Comparison of ENCODE assay signal across 9 cellular contexts in genomic region chr9:92140754-92141143, GRCh38. TPM values are rescaled to one million over a fixed set of nuclear protein-coding genes. Genes with fewer than 3 reads are reported as not detected.
DNase-seq lines count a peak whose midpoint lies in the region; ATAC-seq, FAIRE-seq and TF ChIP-seq lines count a peak whose summit lies in the region.
"Had no signal": no experiment of that assay in that cellular context is flagged by ENCODE, and none has a peak within 500 bp of the region (broad histone marks: within the 10 kb centered on the region; RNA-seq: fewer than 3 reads in every experiment).

No MANE protein-coding gene starts in this region.

- CTCF ChIA-PET in CD8-positive, alpha-beta memory T cell (lab: Charles Lee), result interaction anchor here (0.8 to 7.1 kb wide), 20 partner anchors 9 to 851 kb away, joined by 3 to 51 read pairs (median 3); no protein-coding TSS in a partner anchor
- CTCF ChIA-PET in PC-3 (lab: Charles Lee), result interaction anchor here (1.0 kb wide), 1 partner anchor 51 kb away, joined by 3 read pairs; no protein-coding TSS in a partner anchor
- CTCF ChIA-PET in OCI-LY7 (lab: Charles Lee; ENCODE audit: unreplicated experiment), result interaction anchor here (0.5 kb wide), 1 partner anchor 513 kb away, joined by 3 read pairs; no protein-coding TSS in a partner anchor

- ATAC-seq in PC-3 (no peak), pancreas (no peak)

- H2AFZ ChIP-seq in PC-3 (ENCODE audit: low read length) (peak overlapping the region; percentile 75), OCI-LY7 (ENCODE audit: low read length) (no peak overlapping the region)

- no peak overlapping the region for H3K4me3 ChIP-seq in CD8-positive, alpha-beta memory T cell (ENCODE audit: low read length)
- peak overlapping the region; percentile 58 for H3K4me3 ChIP-seq in PC-3 (ENCODE audit: low read length)
- peak overlapping the region; percentile 67 for H3K4me3 ChIP-seq in endodermal cell (ENCODE audit: low read length)
- H3K4me3 ChIP-seq in pancreas, result peak overlapping the region in 3 of 4 donors; percentile 7 to 47 (median 33)
- H3K4me3 ChIP-seq in OCI-LY7 (ENCODE audit: low read depth, low read length, poor library complexity, severe bottlenecking), result no peak overlapping the region

- no peak overlapping the region for H3K9ac ChIP-seq in PC-3 (ENCODE audit: low read length)
- H3K9ac ChIP-seq in endodermal cell (ENCODE audit: extremely low read depth, low read length, poor library complexity, severe bottlenecking), result no peak overlapping the region

- H3K79me2 ChIP-seq in PC-3 (ENCODE audit: low read length) (no peaks in the 10 kb centered on the region), OCI-LY7 (ENCODE audit: insufficient read depth, low read depth, low read length) (no peaks in the 10 kb centered on the region)

- H3K9me3 ChIP-seq in CD8-positive, alpha-beta memory T cell (ENCODE audit: low read length), result no peaks in the 10 kb centered on the region
- H3K9me3 ChIP-seq in PC-3 (ENCODE audit: low read length) (no peaks in the 10 kb centered on the region), endodermal cell (ENCODE audit: control insufficient read depth, low read length) (no peaks in the 10 kb centered on the region), pancreas (no peaks in the 10 kb centered on the region), OCI-LY7 (ENCODE audit: low read length) (no peaks in the 10 kb centered on the region)

- H3K36me3 Mint-ChIP-seq in CD8-positive, alpha-beta memory T cell, result no peaks in the 10 kb centered on the region
- no peaks in the 10 kb centered on the region for H3K36me3 Mint-ChIP-seq in endodermal cell (ENCODE audit: low read depth)
- H3K36me3 Mint-ChIP-seq: IgD-negative memory B cell had no signal

- H3K27me3 Mint-ChIP-seq in CD8-positive, alpha-beta memory T cell, result peaks cover 24 to 55% of the 10 kb centered on the region in 2 donors
- H3K27me3 Mint-ChIP-seq in endodermal cell (ENCODE audit: insufficient read depth), result peaks cover 37% of the 10 kb centered on the region

- 15 to 18% methylated on average over 5 to 6 of the region's 6 CpGs for WGBS in endodermal cell (ENCODE audit: insufficient coverage in 1 of 2, insufficient read length in 1 of 2), 2 experiments
- 2 to 4% methylated on average over 6 of the region's 6 CpGs for WGBS in pancreas, 2 donors

- peaks cover 8 to 18% (median 10%) of the 10 kb centered on the region in 3 donors for H3K4me1 Mint-ChIP-seq in CD8-positive, alpha-beta memory T cell
- H3K4me1 Mint-ChIP-seq in endodermal cell, result peaks cover 7% of the 10 kb centered on the region

- H3K27me3 ChIP-seq in CD8-positive, alpha-beta memory T cell (ENCODE audit: insufficient read depth, low read length, poor library complexity, severe bottlenecking), result peaks cover 12% of the 10 kb centered on the region
- H3K27me3 ChIP-seq in PC-3 (ENCODE audit: low read length) (no peaks in the 10 kb centered on the region), endodermal cell (ENCODE audit: control insufficient read depth, insufficient read depth, low read length, poor library complexity, severe bottlenecking) (peaks cover 26% of the 10 kb centered on the region), pancreas (peaks cover 0 to 4% (median 0%) of the 10 kb centered on the region in 4 donors)

- no peak overlapping the region for H3K27ac ChIP-seq in CD8-positive, alpha-beta memory T cell (ENCODE audit: low read depth, low read length)
- H3K27ac ChIP-seq in PC-3 (ENCODE audit: low read length) (no peak overlapping the region), endodermal cell (ENCODE audit: low read depth, low read length) (no peak overlapping the region), pancreas (no peak overlapping the region), OCI-LY7 (ENCODE audit: low read depth, low read length, poor library complexity, severe bottlenecking) (no peak overlapping the region)

- H3K4me2 ChIP-seq in PC-3 (ENCODE audit: low read length) (peak overlapping the region; percentile 78), OCI-LY7 (ENCODE audit: low read length) (no peak overlapping the region)

- H3K9me3 Mint-ChIP-seq in CD8-positive, alpha-beta memory T cell, result no peaks in the 10 kb centered on the region
- H3K9me3 Mint-ChIP-seq in endodermal cell, result no peaks in the 10 kb centered on the region
- H3K9me3 Mint-ChIP-seq: IgD-negative memory B cell had no signal

- H3K4me3 Mint-ChIP-seq in CD8-positive, alpha-beta memory T cell, result peak overlapping the region in 6 of 7 donors; percentile 57 to 83 (median 75)
- H3K4me3 Mint-ChIP-seq in endodermal cell, result peak overlapping the region; percentile 58

- BruUV-seq in PC-3 (replicated peaks; lab: Mats Ljungman, UMichigan), result no TSS peak
- no TSS peak for BruUV-seq in OCI-LY7 (replicated peaks; lab: Mats Ljungman, UMichigan)

- POLR2A ChIA-PET in CD8-positive, alpha-beta memory T cell (lab: Charles Lee), result no interaction called here
- POLR2A ChIA-PET in PC-3 (lab: Charles Lee; ENCODE audit: unreplicated experiment), result interaction anchor here (0.6 kb wide), 1 partner anchor 66 kb away, joined by 3 read pairs; no protein-coding TSS in a partner anchor
- POLR2A ChIA-PET in OCI-LY7 (lab: Charles Lee), result interaction anchor here (0.6 kb wide), 1 partner anchor 362 kb away, joined by 6 read pairs; no protein-coding TSS in a partner anchor

- H4K20me1 ChIP-seq in PC-3 (ENCODE audit: low read length) (no peaks in the 10 kb centered on the region), OCI-LY7 (ENCODE audit: insufficient read depth, low read length) (no peaks in the 10 kb centered on the region)

- no peaks in the 10 kb centered on the region for H3K9me2 ChIP-seq in PC-3 (replicated peaks; ENCODE audit: low read length)
- no peaks in the 10 kb centered on the region for H3K9me2 ChIP-seq in OCI-LY7 (ENCODE audit: insufficient read depth, low read length)

- no peaks in the 10 kb centered on the region for H3K36me3 ChIP-seq in CD8-positive, alpha-beta memory T cell (ENCODE audit: insufficient read depth, low read length)
- H3K36me3 ChIP-seq in PC-3 (ENCODE audit: low read depth, low read length), result no peaks in the 10 kb centered on the region
- no peaks in the 10 kb centered on the region for H3K36me3 ChIP-seq in endodermal cell (ENCODE audit: control insufficient read depth, insufficient read depth, low read length)
- H3K36me3 ChIP-seq in pancreas, result no peaks in the 10 kb centered on the region
- H3K36me3 ChIP-seq in OCI-LY7 (ENCODE audit: insufficient read depth, low read length), result no peaks in the 10 kb centered on the region

- H3F3A ChIP-seq in PC-3 (ENCODE audit: low read length, unreplicated experiment), result no peaks in the 10 kb centered on the region

- H3K4me1 ChIP-seq in CD8-positive, alpha-beta memory T cell (ENCODE audit: insufficient read depth, low read length), result peaks cover 9% of the 10 kb centered on the region
- H3K4me1 ChIP-seq in PC-3 (ENCODE audit: insufficient read depth, low read length) (peaks cover 5% of the 10 kb centered on the region; the same call in 1 of the 2 replicates), endodermal cell (ENCODE audit: control insufficient read depth, insufficient read depth, low read length) (no peaks in the 10 kb centered on the region), pancreas (peaks cover 0 to 6% (median 0%) of the 10 kb centered on the region in 3 donors), OCI-LY7 (ENCODE audit: insufficient read depth, low read length, poor library complexity, severe bottlenecking) (no peaks in the 10 kb centered on the region)

- intact Hi-C loops in PC-3 (cut with micrococcal nuclease), result loop anchor here (2.0 to 5.0 kb wide), 3 partner anchors 22 to 492 kb away; no protein-coding TSS in a partner anchor
- intact Hi-C loops in pancreas (cut with DNase I), result no loop called here
- intact Hi-C loops in OCI-LY7 (cut with micrococcal nuclease; ENCODE audit: unreplicated experiment), result loop anchor here (2.0 to 5.0 kb wide), 3 partner anchors 62 to 494 kb away; no protein-coding TSS in a partner anchor

- no peak for FAIRE-seq in pancreas (lab: Jason Lieb, UNC)

- TF ChIP-seq CTCF in PC-3 (conservative IDR thresholded peaks at IDR 0.05; ENCODE audit: low read depth, low read length) (no peak), endodermal cell (conservative IDR thresholded peaks at IDR 0.05) (no peak), pancreas (IDR thresholded peaks at IDR 0.05) (no peak), OCI-LY7 (conservative IDR thresholded peaks at IDR 0.05; ENCODE audit: low read length) (no peak)

- H3K27ac Mint-ChIP-seq in CD8-positive, alpha-beta memory T cell, result peak overlapping the region in 2 of 8 donors; percentile 39 to 41
- no peak overlapping the region for H3K27ac Mint-ChIP-seq in endodermal cell
- H3K27ac Mint-ChIP-seq: IgD-negative memory B cell had no signal

- DNase-seq in CD8-positive, alpha-beta memory T cell, result no peak
- DNase-seq in PC-3, result no peak
- no peak for DNase-seq in endodermal cell
- DNase-seq in pancreas, result no peak
- no peak for DNase-seq in stimulated activated CD4-positive, alpha-beta T cell treated with anti-CD3 and anti-CD28 coated beads, Interleukin-2, amount 100 ng/mL, for 48 hours
- no peak for DNase-seq in germinal center (ENCODE audit: low spot score)
- no peak for DNase-seq in OCI-LY7 (ENCODE audit: low spot score)
- DNase-seq in NCI-H2227 (lab: John Stamatoyannopoulos, UW; ENCODE audit: unreplicated experiment), result no peak

RNA-seq across cellular contexts. Expression of gene SPTLC1, which starts 25.5 kb away (rescaled TPM):
- total RNA-seq in CD8-positive, alpha-beta memory T cell, result 10 to 100 TPM; 60.7 to 64.0 TPM
- polyA plus RNA-seq in CD8-positive, alpha-beta memory T cell, result 38.8 TPM
- 53.3 and 63.3 TPM in 2 replicates for total RNA-seq in PC-3 (2014; rRNA removed)
- total RNA-seq in endodermal cell, result 10 to 100 TPM; 68.3 to 75.6 TPM
- 67.1 TPM for polyA plus RNA-seq in endodermal cell (2013, experiment 1 of 2)
- 63.4 TPM for polyA plus RNA-seq in endodermal cell (2013, experiment 2 of 2)
- total RNA-seq in pancreas, result 10 to 100 TPM; 20.9 to 36.0 (median 25.1) TPM
- polyA plus RNA-seq in pancreas, result 10 to 100 TPM; 13.0 to 26.9 TPM
- total RNA-seq in OCI-LY7 (2014; rRNA removed; shearing (Covaris generic)), result 42.2 and 48.1 TPM in 2 replicates
- 46.6 and 48.7 TPM in 2 replicates for total RNA-seq in OCI-LY7 (2022)

Comparison
In these comparisons a context has a peak if more than half of its experiments do, and no peak if none do; other contexts are left out.
1. H3K4me3 ChIP-seq: peak in PC-3 (single experiment), endodermal cell (single experiment) and pancreas (3 of 4); none in CD8-positive, alpha-beta memory T cell (single experiment) and OCI-LY7 (single experiment).
2. intact Hi-C loops: an anchor here in PC-3 (2.0 to 5.0 kb wide) and OCI-LY7 (2.0 to 5.0 kb wide); none called in pancreas.